In genomic region chr10:70849582-70850016, GRCh38 we compare ENCODE assay signal across 15 cellular contexts. TPM values are rescaled to one million over a fixed set of nuclear protein-coding genes. Genes with fewer than 3 reads are reported as not detected.
DNase-seq lines count a peak whose midpoint lies in the region; ATAC-seq lines count a peak whose summit lies in the region.
"Had no signal": no experiment of that assay in that cellular context is flagged by ENCODE, and none has a peak within 500 bp of the region (broad histone marks: within the 10 kb centered on the region; RNA-seq: fewer than 3 reads in every experiment).

No MANE protein-coding gene starts in this region.

- H3K27ac Mint-ChIP-seq in activated naive CD8-positive, alpha-beta T cell treated with anti-CD3 and anti-CD28 coated beads, Interleukin-2, amount 50 U/mL, for 24 hours, result peak overlapping the region; percentile 24
- no peak overlapping the region for H3K27ac Mint-ChIP-seq in activated naive CD8-positive, alpha-beta T cell treated with anti-CD3 and anti-CD28 coated beads for 36 hours

- no peak overlapping the region for H3K4me3 Mint-ChIP-seq in activated naive CD8-positive, alpha-beta T cell treated with anti-CD3 and anti-CD28 coated beads, Interleukin-2, amount 50 U/mL, for 24 hours
- H3K4me3 Mint-ChIP-seq in activated naive CD8-positive, alpha-beta T cell treated with anti-CD3 and anti-CD28 coated beads for 36 hours, result no peak overlapping the region

- H3K36me3 Mint-ChIP-seq in activated naive CD8-positive, alpha-beta T cell treated with anti-CD3 and anti-CD28 coated beads, Interleukin-2, amount 50 U/mL, for 24 hours (ENCODE audit: low read depth), result peaks cover 57% of the 10 kb centered on the region
- H3K36me3 Mint-ChIP-seq in activated naive CD8-positive, alpha-beta T cell treated with anti-CD3 and anti-CD28 coated beads for 36 hours, result peaks cover 17% of the 10 kb centered on the region

- H3K4me1 Mint-ChIP-seq in activated naive CD8-positive, alpha-beta T cell treated with anti-CD3 and anti-CD28 coated beads, Interleukin-2, amount 50 U/mL, for 24 hours, result peaks cover 39% of the 10 kb centered on the region
- H3K4me1 Mint-ChIP-seq in activated naive CD8-positive, alpha-beta T cell treated with anti-CD3 and anti-CD28 coated beads for 36 hours, result peaks cover 6% of the 10 kb centered on the region

- no peak for DNase-seq in activated naive CD8-positive, alpha-beta T cell treated with anti-CD3 and anti-CD28 coated beads, Interleukin-2, amount 50 U/mL, for 24 hours
- no peak for DNase-seq in activated naive CD8-positive, alpha-beta T cell treated with anti-CD3 and anti-CD28 coated beads for 36 hours
- DNase-seq in SK-MEL-5 (ENCODE audit: low read depth, low spot score) (peak; percentile 33), fibroblast of peridontal ligament (ENCODE audit: extremely low read depth) (peak; percentile 90), skeletal muscle cell (ENCODE audit: low read depth) (peak; percentile 44), activated T-cell treated with anti-CD3 and anti-CD28 coated beads for 4 hours (no peak), NCI-H1436 (lab: John Stamatoyannopoulos, UW) (no peak)
- DNase-seq: DND-41; erythroblast; NCI-H187; nucleus accumbens; stimulated activated CD4-positive, alpha-beta T cell treated with anti-CD3 and anti-CD28 coated beads, Interleukin-1b, Interleukin-23, amount 100 ng/mL, for 48 hours; stimulated activated naive CD8-positive, alpha-beta T cell treated with anti-CD3 and anti-CD28 coated beads, Interleukin-15, Interleukin-2, amounts not matched to agents 100 U/mL and 50 U/mL, for 24 hours; T-helper 9 cell had no signal

- no peaks in the 10 kb centered on the region for H3K27me3 Mint-ChIP-seq in activated naive CD8-positive, alpha-beta T cell treated with anti-CD3 and anti-CD28 coated beads, Interleukin-2, amount 50 U/mL, for 24 hours
- no peaks in the 10 kb centered on the region for H3K27me3 Mint-ChIP-seq in activated naive CD8-positive, alpha-beta T cell treated with anti-CD3 and anti-CD28 coated beads for 36 hours

- H3K9me3 Mint-ChIP-seq in activated naive CD8-positive, alpha-beta T cell treated with anti-CD3 and anti-CD28 coated beads, Interleukin-2, amount 50 U/mL, for 24 hours, result no peaks in the 10 kb centered on the region
- no peaks in the 10 kb centered on the region for H3K9me3 Mint-ChIP-seq in activated naive CD8-positive, alpha-beta T cell treated with anti-CD3 and anti-CD28 coated beads for 36 hours

- no peak for ATAC-seq in activated naive CD8-positive, alpha-beta T cell treated with anti-CD3 and anti-CD28 coated beads, Interleukin-2, amount 50 U/mL, for 24 hours
- no peak for ATAC-seq in GM18870 (IDR thresholded peaks at IDR 0.05; ENCODE audit: unreplicated experiment)
- ATAC-seq: stimulated activated naive CD8-positive, alpha-beta T cell treated with anti-CD3 and anti-CD28 coated beads, Interleukin-15, Interleukin-2, amounts not matched to agents 100 U/mL and 50 U/mL, for 24 hours had no signal

- no peak overlapping the region for H3K4me3 ChIP-seq in skeletal muscle cell (ENCODE audit: low read depth, low read length)

- in situ Hi-C loops in SK-MEL-5 (cut with HindIII; ENCODE audit: low pct_unique_long_range_greater_than_20kb, low sequenced_read_pairs), result no loop called here

RNA-seq across cellular contexts. Expression of gene SGPL1, which starts 33.9 kb away (rescaled TPM):
- 10 to 100 TPM; 17.3 to 19.5 TPM for total RNA-seq in activated naive CD8-positive, alpha-beta T cell treated with anti-CD3 and anti-CD28 coated beads for 36 hours
- total RNA-seq in SK-MEL-5 (2014; rRNA removed; shearing (Covaris generic)), result 25.8 and 27.4 TPM in 2 replicates
- polyA plus RNA-seq in SK-MEL-5 (2015; cell fraction: cytosol; rRNA removed), result 23.8 and 31.4 TPM in 2 replicates
- polyA plus RNA-seq in SK-MEL-5 (2015; cell fraction: nucleus; rRNA removed), result 15.9 and 21.0 TPM in 2 replicates

RNA-seq across cellular contexts. Expression of gene PCBD1, which starts 38.8 kb away (rescaled TPM):
- 10 to 100 TPM; 36.1 to 37.3 TPM for total RNA-seq in activated naive CD8-positive, alpha-beta T cell treated with anti-CD3 and anti-CD28 coated beads for 36 hours
- total RNA-seq in SK-MEL-5 (2014; rRNA removed; shearing (Covaris generic)), result 60.1 and 60.3 TPM in 2 replicates
- polyA plus RNA-seq in SK-MEL-5 (2015; cell fraction: cytosol; rRNA removed), result 47.3 and 50.2 TPM in 2 replicates
- polyA plus RNA-seq in SK-MEL-5 (2015; cell fraction: nucleus; rRNA removed), result 5.1 and 14.8 TPM in 2 replicates

Comparison
In these comparisons a context has a peak if more than half of its experiments do, and no peak if none do; other contexts are left out.
1. DNase-seq: peak in SK-MEL-5 (single experiment), fibroblast of peridontal ligament (single experiment) and skeletal muscle cell (single experiment); none in activated naive CD8-positive, alpha-beta T cell treated with anti-CD3 and anti-CD28 coated beads, Interleukin-2, amount 50 U/mL, for 24 hours (single experiment), activated naive CD8-positive, alpha-beta T cell treated with anti-CD3 and anti-CD28 coated beads for 36 hours (single experiment), activated T-cell treated with anti-CD3 and anti-CD28 coated beads for 4 hours (single experiment) and NCI-H1436 (single experiment).